In the genomic region with DNA sequence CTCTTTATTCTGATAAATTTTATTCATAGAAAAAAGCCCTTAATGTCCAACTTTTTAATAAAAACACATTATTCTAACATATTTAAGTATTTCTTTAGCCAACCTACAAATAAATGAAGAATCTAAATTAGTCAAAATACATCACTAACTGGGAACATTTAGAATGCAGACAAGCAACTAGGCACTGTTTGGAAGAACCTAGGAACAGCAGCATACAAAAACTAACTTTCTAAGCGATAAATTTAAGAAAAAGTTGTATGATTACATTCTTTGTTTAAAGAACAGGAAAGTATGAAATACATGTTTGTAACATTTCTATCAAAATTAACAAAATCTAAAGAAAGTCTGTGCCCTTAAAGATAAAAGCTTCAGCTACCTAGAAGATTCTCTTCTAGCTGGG, we compare ENCODE assay signal across 9 cellular contexts. TPM values are rescaled to one million over a fixed set of nuclear protein-coding genes. Genes with fewer than 3 reads are reported as not detected.
"Had no signal": no experiment of that assay in that cellular context is flagged by ENCODE, and none has a peak within 500 bp of the region (broad histone marks: within the 10 kb centered on the region; RNA-seq: fewer than 3 reads in every experiment).

No MANE protein-coding gene starts in this region.

- FAIRE-seq: G401.6, GM12878, GM12891, GM12892, GM18507, GM19239 had no signal

- H3K4me3 ChIP-seq: GM12878 had no signal

- DNase-seq: GDM1, GF-D8 had no signal

- ATAC-seq: GM12878 had no signal

RNA-seq across cellular contexts. Expression of a gene that starts 49.4 kb away (rescaled TPM):
- total RNA-seq: G401 had no signal
